23 cellular contexts compared by ENCODE assay signal in the genomic region with DNA sequence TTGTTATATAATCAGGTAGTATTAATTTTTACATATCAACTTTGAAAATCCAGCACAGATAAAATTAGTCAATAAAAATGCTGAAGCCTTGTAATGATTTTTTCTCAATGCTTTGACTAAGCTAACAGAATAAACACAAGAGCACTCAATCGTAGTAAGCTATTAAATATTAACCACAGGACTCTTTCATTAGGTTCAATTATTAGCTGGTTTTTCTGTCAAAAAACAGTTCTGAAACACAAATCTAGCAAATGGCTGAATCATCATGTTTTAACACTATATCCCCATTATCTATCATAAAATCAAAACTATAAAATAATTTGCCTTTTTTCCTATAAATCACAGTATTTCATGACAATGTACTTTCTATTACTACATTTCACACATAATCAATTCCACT.
A peak's percentile ranks its signal among the peaks of the same experiment; 100 is the strongest.
DNase-seq lines count a peak whose midpoint lies in the region; ATAC-seq, FAIRE-seq and TF ChIP-seq lines count a peak whose summit lies in the region.
"Had no signal": no experiment of that assay in that cellular context is flagged by ENCODE, and none has a peak within 500 bp of the region (broad histone marks: within the 10 kb centered on the region; RNA-seq: fewer than 3 reads in every experiment).

No MANE protein-coding gene starts in this region.

- H3K4me3 Mint-ChIP-seq in activated CD8-positive, alpha-beta memory T cell treated with anti-CD3 and anti-CD28 coated beads, Interleukin-2, amount 10 ng/mL, durations not matched to agents 7 days and 5 days = no peak overlapping the region
- H3K4me3 Mint-ChIP-seq: activated T-helper 17 cell treated with anti-CD3 and anti-CD28 coated beads, Interleukin-2, amount 50 U/mL, for 72 hours; CD4-positive, CD25-positive, alpha-beta regulatory T cell; neural crest cell had no signal

- H3K36me3 ChIP-seq in pancreas = no peaks in the 10 kb centered on the region
- H3K36me3 ChIP-seq: colonic mucosa, prostate gland, thyroid gland had no signal

- FAIRE-seq in colon (lab: Jason Lieb, UNC) = peak; percentile 43
- FAIRE-seq in pancreas (lab: Jason Lieb, UNC) = peak; percentile 23
- FAIRE-seq: H1 had no signal

- no peaks in the 10 kb centered on the region for H3K27me3 Mint-ChIP-seq in activated CD8-positive, alpha-beta memory T cell treated with anti-CD3 and anti-CD28 coated beads, Interleukin-2, amount 10 ng/mL, durations not matched to agents 7 days and 5 days
- H3K27me3 Mint-ChIP-seq: activated T-helper 17 cell treated with anti-CD3 and anti-CD28 coated beads, Interleukin-2, amount 50 U/mL, for 72 hours; CD4-positive, CD25-positive, alpha-beta regulatory T cell had no signal

- H3K9me3 ChIP-seq in pancreas = no peaks in the 10 kb centered on the region
- H3K9me3 ChIP-seq: colonic mucosa, mucosa of descending colon, prostate gland, thyroid gland had no signal

- no peak overlapping the region for H3K4me3 ChIP-seq in pancreas
- H3K4me3 ChIP-seq: colonic mucosa, mucosa of descending colon, prostate gland, skin epidermis, thyroid gland had no signal

- ATAC-seq in GM18873 (IDR thresholded peaks at IDR 0.05; ENCODE audit: low FRiP score, unreplicated experiment) (peak; percentile 59), HG02759 (IDR thresholded peaks at IDR 0.05; ENCODE audit: unreplicated experiment) (peak; percentile 59), pancreas (peak; percentile 48 to 74 (median 71))
- ATAC-seq in activated CD8-positive, alpha-beta memory T cell treated with anti-CD3 and anti-CD28 coated beads, Interleukin-2, amount 10 ng/mL, durations not matched to agents 7 days and 5 days = no peak
- ATAC-seq: activated T-helper 17 cell treated with anti-CD3 and anti-CD28 coated beads, Interleukin-2, amount 50 U/mL, for 72 hours; mucosa of descending colon had no signal

- intact Hi-C loops in pancreas (cut with DNase I) = no loop called here

- no peaks in the 10 kb centered on the region for H3K27me3 ChIP-seq in pancreas
- H3K27me3 ChIP-seq: colonic mucosa, thyroid gland had no signal

- H3K27ac Mint-ChIP-seq in activated CD8-positive, alpha-beta memory T cell treated with anti-CD3 and anti-CD28 coated beads, Interleukin-2, amount 10 ng/mL, durations not matched to agents 7 days and 5 days = no peak overlapping the region
- H3K27ac Mint-ChIP-seq: activated T-helper 17 cell treated with anti-CD3 and anti-CD28 coated beads, Interleukin-2, amount 50 U/mL, for 72 hours; CD4-positive, CD25-positive, alpha-beta regulatory T cell had no signal

- H3K4me1 ChIP-seq in pancreas = peaks cover 14 to 37% (median 35%) of the 10 kb centered on the region in 3 donors
- H3K4me1 ChIP-seq: colonic mucosa, prostate gland had no signal

- no peaks in the 10 kb centered on the region for H3K4me1 Mint-ChIP-seq in activated CD8-positive, alpha-beta memory T cell treated with anti-CD3 and anti-CD28 coated beads, Interleukin-2, amount 10 ng/mL, durations not matched to agents 7 days and 5 days
- H3K4me1 Mint-ChIP-seq: activated T-helper 17 cell treated with anti-CD3 and anti-CD28 coated beads, Interleukin-2, amount 50 U/mL, for 72 hours; CD4-positive, CD25-positive, alpha-beta regulatory T cell had no signal

- peak overlapping the region in 2 of 4 donors; percentile 0 to 53 for H3K27ac ChIP-seq in pancreas
- H3K27ac ChIP-seq: colonic mucosa, prostate gland, skin epidermis, thyroid gland had no signal

- DNase-seq in pancreas = no peak
- DNase-seq in cerebellar nuclear complex (lab: John Stamatoyannopoulos, UW) = no peak
- no peak for DNase-seq in NCI-H2107 treated with DMSO at 0.1 percent for 48 hours (lab: John Stamatoyannopoulos, UW; ENCODE audit: unreplicated experiment)
- DNase-seq in NCI-H2171 (lab: John Stamatoyannopoulos, UW) = no peak
- no peak for DNase-seq in activated CD8-positive, alpha-beta memory T cell treated with anti-CD3 and anti-CD28 coated beads, Interleukin-2, amount 10 ng/mL, durations not matched to agents 7 days and 5 days
- DNase-seq: activated CD4-positive, alpha-beta T cell treated with anti-CD3 and anti-CD28 coated beads for 4 hours; CD4-positive, CD25-positive, alpha-beta regulatory T cell; colonic mucosa; mucosa of descending colon; NCI-H146; SIG-M5; stimulated activated CD4-positive, alpha-beta T cell treated with anti-CD3 and anti-CD28 coated beads, Interleukin-2, amount 100 ng/mL, for 48 hours; stimulated activated naive CD4-positive, alpha-beta T cell treated with Interleukin-2 at 50 U/mL for 16 hours; T-helper 1 cell; thyroid gland had no signal

- no peak for TF ChIP-seq CTCF in pancreas (IDR thresholded peaks at IDR 0.05)

- CTCF ChIA-PET in activated CD8-positive, alpha-beta memory T cell treated with anti-CD3 and anti-CD28 coated beads, Interleukin-2, amount 10 ng/mL, durations not matched to agents 7 days and 5 days (lab: Charles Lee) = no interaction called here

- WGBS in pancreas, 2 donors = 10 to 15% methylated on average over 1 of the region's 1 CpG

- no peaks in the 10 kb centered on the region for H3K9me3 Mint-ChIP-seq in activated CD8-positive, alpha-beta memory T cell treated with anti-CD3 and anti-CD28 coated beads, Interleukin-2, amount 10 ng/mL, durations not matched to agents 7 days and 5 days (ENCODE audit: low read depth)
- H3K9me3 Mint-ChIP-seq: activated T-helper 17 cell treated with anti-CD3 and anti-CD28 coated beads, Interleukin-2, amount 50 U/mL, for 72 hours; neural crest cell had no signal

- H3K36me3 Mint-ChIP-seq in activated CD8-positive, alpha-beta memory T cell treated with anti-CD3 and anti-CD28 coated beads, Interleukin-2, amount 10 ng/mL, durations not matched to agents 7 days and 5 days = no peaks in the 10 kb centered on the region
- H3K36me3 Mint-ChIP-seq: CD4-positive, CD25-positive, alpha-beta regulatory T cell had no signal
